In the genomic region with DNA sequence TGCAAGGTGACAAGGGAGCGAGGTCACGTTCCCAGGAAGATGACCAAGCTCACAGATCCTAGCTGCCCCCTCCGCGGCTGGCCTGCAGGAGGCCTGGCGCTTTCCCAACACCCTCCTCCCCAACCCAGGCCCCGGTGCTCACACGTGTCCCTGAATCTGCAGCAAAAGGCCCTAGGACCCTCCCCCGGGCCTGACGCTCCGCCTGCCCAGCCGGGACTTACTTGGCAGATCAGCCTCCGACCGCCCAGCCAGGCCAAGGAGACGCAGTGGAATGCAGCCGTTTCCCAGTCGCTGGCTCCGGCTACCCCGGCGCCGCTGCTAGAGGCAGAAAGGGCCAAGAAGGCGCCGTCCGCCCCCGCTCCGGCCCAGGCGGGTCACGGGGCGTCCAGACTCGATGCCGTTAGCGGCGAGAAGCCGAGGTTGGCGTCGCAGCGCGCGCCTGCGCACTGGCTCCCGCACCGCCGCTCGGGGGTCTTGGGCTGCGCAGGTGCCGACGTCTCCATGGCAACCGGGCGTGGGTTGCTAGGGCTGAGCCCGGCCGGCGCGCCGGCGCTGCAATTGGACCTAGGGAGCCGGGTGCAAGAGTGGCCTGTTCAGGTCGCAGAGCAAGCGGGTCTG, we compare ENCODE assay signal across 8 cellular contexts. TPM values are rescaled to one million over a fixed set of nuclear protein-coding genes. Genes with fewer than 3 reads are reported as not detected.
DNase-seq lines count a peak whose midpoint lies in the region; ATAC-seq and TF ChIP-seq lines count a peak whose summit lies in the region.
"Had no signal": no experiment of that assay in that cellular context is flagged by ENCODE, and none has a peak within 500 bp of the region (broad histone marks: within the 10 kb centered on the region; RNA-seq: fewer than 3 reads in every experiment).

Gene PNMA8A (minus strand): TSS at position 448 of the 618 bp plus-strand sequence. CDS start 528 bp downstream, outside the sequence.

- H3K27ac Mint-ChIP-seq in osteocyte (ENCODE audit: unreplicated experiment) (peak within 1 kb of the TSS; percentile 7), immature natural killer cell (no peak within 1 kb of the TSS)

- H3K23ac ChIP-seq in IMR-90 (ENCODE audit: low read depth, low read length): peak within 1 kb of the TSS; percentile 33; the same call in 1 of the 2 replicates

- peaks cover 15% of the 10 kb centered on the region for H3K9me1 ChIP-seq in IMR-90 (ENCODE audit: insufficient read depth, low read length)

- H3K4ac ChIP-seq in IMR-90 (ENCODE audit: low read depth, low read length): peak within 1 kb of the TSS; percentile 11

- H3K14ac ChIP-seq in IMR-90 (replicated peaks; ENCODE audit: low read depth, low read length): 0 out of 2 replicates have a peak within 1 kb of the TSS, but pooled peaks have one; percentile 21

- H2AFZ ChIP-seq in IMR-90 (replicated peaks; ENCODE audit: low read length, poor library complexity): peak within 1 kb of the TSS; percentile 83

- TF ChIP-seq POLR2A in IMR-90 (IDR thresholded peaks at IDR 0.05; ENCODE audit: low read depth, low read length): no peak

- intact Hi-C loops in IMR-90 (cut with micrococcal nuclease): no loop called here

- H3K9me3 Mint-ChIP-seq in osteocyte (ENCODE audit: unreplicated experiment) (no peaks in the 10 kb centered on the region), immature natural killer cell (no peaks in the 10 kb centered on the region)

- H3K27me3 ChIP-seq in IMR-90 (ENCODE audit: control insufficient read depth, insufficient read depth, low read length): no peaks in the 10 kb centered on the region

- H3K36me3 ChIP-seq in IMR-90 (ENCODE audit: control insufficient read depth, insufficient read depth, low read length) (no peaks in the 10 kb centered on the region), SK-N-MC (ENCODE audit: insufficient read depth, low read length) (no peaks in the 10 kb centered on the region; the same call in 1 of the 2 replicates)

- DNase-seq in IMR-90 (peak; percentile 57), SK-N-MC (ENCODE audit: low read depth, low spot score) (no peak), glomerular visceral epithelial cell (ENCODE audit: extremely low spot score) (peak; percentile 23), osteocyte (ENCODE audit: extremely low spot score, unreplicated experiment) (no peak), immature natural killer cell (no peak)
- DNase-seq in activated CD4-positive, alpha-beta T cell treated with anti-CD3 and anti-CD28 coated beads, Interleukin-2, amount 50 U/mL, for 4 hours: no peak

- H3K4me1 Mint-ChIP-seq in osteocyte (ENCODE audit: unreplicated experiment) (peaks cover 36% of the 10 kb centered on the region), immature natural killer cell (no peaks in the 10 kb centered on the region)

- H4K20me1 ChIP-seq in IMR-90 (ENCODE audit: insufficient read depth, low read length): peaks cover 2% of the 10 kb centered on the region; the same call in 1 of the 2 replicates

- no peak within 1 kb of the TSS for H4K5ac ChIP-seq in IMR-90 (ENCODE audit: low read depth, low read length)

- BruUV-seq in IMR-90 (replicated peaks; lab: Mats Ljungman, UMichigan): no TSS peak

- H3K9me3 ChIP-seq in IMR-90 (ENCODE audit: control insufficient read depth, insufficient read depth, low read length) (no peaks in the 10 kb centered on the region), SK-N-MC (ENCODE audit: low read depth, low read length) (no peaks in the 10 kb centered on the region)

- H2BK5ac ChIP-seq in IMR-90 (ENCODE audit: low read depth, low read length, poor library complexity, severe bottlenecking): no peak within 1 kb of the TSS

- H2AK5ac ChIP-seq in IMR-90 (ENCODE audit: low read depth, low read length): peak within 1 kb of the TSS; percentile 39; the same call in 1 of the 2 replicates

- peak; percentile 80 for ATAC-seq in IMR-90 (ENCODE audit: low read depth)
- no peak for ATAC-seq in GM18861 (IDR thresholded peaks at IDR 0.05; ENCODE audit: unreplicated experiment)

- H4K8ac ChIP-seq in IMR-90 (ENCODE audit: low read depth in 2 of 2, low read length in 2 of 2): peak within 1 kb of the TSS; percentile 0 to 17; a peak in 2 of 4 replicates

- no peak within 1 kb of the TSS; the same call in none of the 2 replicates for H2BK20ac ChIP-seq in IMR-90 (ENCODE audit: low read depth, low read length)

- peak within 1 kb of the TSS; percentile 44; the same call in 1 of the 3 replicates for H2BK15ac ChIP-seq in IMR-90 (ENCODE audit: low read depth, low read length)

- in situ Hi-C loops in IMR-90 (cut with MboI; ENCODE audit: low sequenced_read_pairs): no loop called here

- H3K4me3 Mint-ChIP-seq in osteocyte (ENCODE audit: unreplicated experiment): peak within 1 kb of the TSS; percentile 55
- H3K4me3 Mint-ChIP-seq in immature natural killer cell: no peak within 1 kb of the TSS

- H3K27ac ChIP-seq in IMR-90 (ENCODE audit: insufficient read depth, low read length): no peak within 1 kb of the TSS; the same call in 1 of the 2 replicates
- H3K27ac ChIP-seq in SK-N-MC: no peak within 1 kb of the TSS

- H3K27me3 Mint-ChIP-seq in osteocyte (ENCODE audit: unreplicated experiment): no peaks in the 10 kb centered on the region
- peaks cover 16 to 20% (median 19%) of the 10 kb centered on the region in 3 donors for H3K27me3 Mint-ChIP-seq in immature natural killer cell (ENCODE audit: low read depth in 3 of 3)

- peak within 1 kb of the TSS; percentile 8; the same call in 1 of the 2 replicates for H2BK120ac ChIP-seq in IMR-90 (ENCODE audit: low read depth, low read length)

- H3K4me3 ChIP-seq in IMR-90 (ENCODE audit: insufficient read depth, low read depth, low read length) (peak within 1 kb of the TSS; percentile 1), SK-N-MC (peak within 1 kb of the TSS; percentile 91)

- peak within 1 kb of the TSS; percentile 40 for H3K4me2 ChIP-seq in IMR-90 (ENCODE audit: low read depth, low read length)

- CTCF ChIA-PET in IMR-90 (lab: Yijun Ruan, JAX): interaction anchor here (0.5 to 0.6 kb wide), 2 partner anchors 28 to 191 kb away, joined by 3 read pairs; no protein-coding TSS in a partner anchor

- H3K9ac ChIP-seq in IMR-90 (ENCODE audit: low read depth, low read length): 0 out of 2 replicates have a peak within 1 kb of the TSS, but pooled peaks have one; percentile 0
- peak within 1 kb of the TSS; percentile 73 for H3K9ac ChIP-seq in SK-N-MC (ENCODE audit: insufficient read length)

- no peak within 1 kb of the TSS for H3K18ac ChIP-seq in IMR-90 (ENCODE audit: low read depth, low read length)

- H4K91ac ChIP-seq in IMR-90 (ENCODE audit: insufficient read depth, low read depth, low read length): peak within 1 kb of the TSS; percentile 10; the same call in 1 of the 2 replicates

- dilution Hi-C loops in IMR-90 (cut with HindIII; ENCODE audit: low sequenced_read_pairs, unreplicated experiment): no loop called here

- TF ChIP-seq RAD21 in IMR-90 (IDR thresholded peaks at IDR 0.05; ENCODE audit: low read length): no peak

- 3% methylated on average over 22 of the region's 57 CpGs; no CpG with 5 or more reads in 1 of the 2 experiments for WGBS in IMR-90 (ENCODE audit: extremely low coverage in 2 of 2, insufficient read length in 1 of 2), 2 experiments

- no peak for TF ChIP-seq CTCF in IMR-90 (conservative IDR thresholded peaks at IDR 0.05; ENCODE audit: low read depth, low read length)
- peak; percentile 10 for TF ChIP-seq CTCF in osteocyte (IDR thresholded peaks at IDR 0.05)

- peak within 1 kb of the TSS; percentile 3 for H2AK9ac ChIP-seq in IMR-90 (replicated peaks; ENCODE audit: low read depth, low read length, poor library complexity)

- H3K4me1 ChIP-seq in IMR-90 (ENCODE audit: control insufficient read depth, insufficient read depth, low read length): peaks cover 10% of the 10 kb centered on the region

- H3K36me3 Mint-ChIP-seq in osteocyte (ENCODE audit: unreplicated experiment) (peaks cover 4% of the 10 kb centered on the region), immature natural killer cell (no peaks in the 10 kb centered on the region)

- no peaks in the 10 kb centered on the region for H3K79me1 ChIP-seq in IMR-90 (ENCODE audit: low read depth in 1 of 2, low read length in 2 of 2)

- no peak within 1 kb of the TSS for H3K56ac ChIP-seq in IMR-90 (ENCODE audit: extremely low read depth, insufficient read depth, low read length)

- POLR2A ChIA-PET in IMR-90 (lab: Charles Lee; ENCODE audit: unreplicated experiment): no interaction called here

TF ChIP-seq in IMR-90, 13 proteins besides CTCF, POLR2A, EP300 and RAD21:
- no peak for TF ChIP-seq NFE2L2 (IDR thresholded peaks at IDR 0.05; ENCODE audit: low read depth, low read length)
- no peak for TF ChIP-seq CHD1 (IDR thresholded peaks at IDR 0.05; ENCODE audit: low read depth, low read length)
- no peak for TF ChIP-seq ELK1 (IDR thresholded peaks at IDR 0.05; ENCODE audit: borderline replicate concordance, low read depth, low read length)
- TF ChIP-seq, protein P1, sequence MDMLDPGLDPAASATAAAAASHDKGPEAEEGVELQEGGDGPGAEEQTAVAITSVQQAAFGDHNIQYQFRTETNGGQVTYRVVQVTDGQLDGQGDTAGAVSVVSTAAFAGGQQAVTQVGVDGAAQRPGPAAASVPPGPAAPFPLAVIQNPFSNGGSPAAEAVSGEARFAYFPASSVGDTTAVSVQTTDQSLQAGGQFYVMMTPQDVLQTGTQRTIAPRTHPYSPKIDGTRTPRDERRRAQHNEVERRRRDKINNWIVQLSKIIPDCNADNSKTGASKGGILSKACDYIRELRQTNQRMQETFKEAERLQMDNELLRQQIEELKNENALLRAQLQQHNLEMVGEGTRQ (IDR thresholded peaks at IDR 0.05; ENCODE audit: low read depth, low read length): peak; percentile 55
- no peak for TF ChIP-seq RCOR1 (IDR thresholded peaks at IDR 0.05; ENCODE audit: insufficient replicate concordance, low read length)
- no peak for TF ChIP-seq BHLHE40 (IDR thresholded peaks at IDR 0.05; ENCODE audit: low read depth, low read length)
- TF ChIP-seq MXI1 (IDR thresholded peaks at IDR 0.05; ENCODE audit: borderline replicate concordance, low read depth, low read length): no peak

RNA-seq across cellular contexts. Expression of gene PNMA8A, which starts in this region (rescaled TPM):
- total RNA-seq in IMR-90 (2012; rRNA removed): 0.83 and 0.90 TPM in 2 replicates
- 0.73 and 0.77 TPM in 2 replicates for polyA plus RNA-seq in IMR-90 (2012; rRNA removed)
- polyA plus RNA-seq in IMR-90 (2012; cell fraction: cytosol; rRNA removed): 1.5 and 2.5 TPM in 2 replicates
- 0.46 and 0.81 TPM in 2 replicates for polyA plus RNA-seq in IMR-90 (2012; cell fraction: nucleus; rRNA removed; ENCODE audit: low replicate concordance)
- 10.3 and 10.8 TPM in 2 replicates for total RNA-seq in osteocyte
- polyA plus RNA-seq in immature natural killer cell: not detected
- total RNA-seq: T-helper 1 cell treated with Interleukin-12 subunit alpha and Interleukin-12 subunit beta and Interleukin-4 antibody, amounts not matched to agents 30 ng/mL and 1 ng/mL, for 36 hours had no signal

Comparison
In these comparisons a context has a peak if more than half of its experiments do, and no peak if none do; other contexts are left out.
1. DNase-seq: peak in IMR-90 (single experiment) and glomerular visceral epithelial cell (single experiment); none in SK-N-MC (single experiment), osteocyte (single experiment), activated CD4-positive, alpha-beta T cell treated with anti-CD3 and anti-CD28 coated beads, Interleukin-2, amount 50 U/mL, for 4 hours (0 of 2) and immature natural killer cell (0 of 3).